8 cellular contexts compared by ENCODE assay signal in genomic region chr18:76823166-76823539, GRCh38. TPM values are rescaled to one million over a fixed set of nuclear protein-coding genes. Genes with fewer than 3 reads are reported as not detected.
DNase-seq lines count a peak whose midpoint lies in the region; ATAC-seq, FAIRE-seq and TF ChIP-seq lines count a peak whose summit lies in the region.

No MANE protein-coding gene starts in this region.

- H3K9me3 ChIP-seq in CD4-positive, alpha-beta T cell (ENCODE audit: control insufficient read depth, low read length) = no peaks in the 10 kb centered on the region
- H3K9me3 ChIP-seq in OCI-LY3 (ENCODE audit: insufficient read depth, low read length) (no peaks in the 10 kb centered on the region), endothelial cell of umbilical vein (replicated peaks; ENCODE audit: control insufficient read depth, insufficient read depth, low read length) (no peaks in the 10 kb centered on the region), neural progenitor cell (ENCODE audit: low read depth) (no peaks in the 10 kb centered on the region)

- no peak overlapping the region for H3K27ac ChIP-seq in CD4-positive, alpha-beta T cell (ENCODE audit: low read depth, low read length)
- peak overlapping the region; percentile 26 for H3K27ac ChIP-seq in OCI-LY3 (ENCODE audit: low read length)
- H3K27ac ChIP-seq in endothelial cell of umbilical vein (ENCODE audit: insufficient read depth, low read depth, low read length) = peak overlapping the region; percentile 57
- peak overlapping the region; percentile 48 for H3K27ac ChIP-seq in neural progenitor cell

- no peaks in the 10 kb centered on the region for H3K27me3 ChIP-seq in CD4-positive, alpha-beta T cell (ENCODE audit: control insufficient read depth, insufficient read depth, low read length)
- H3K27me3 ChIP-seq in OCI-LY3 (ENCODE audit: low read depth, low read length) (no peaks in the 10 kb centered on the region), endothelial cell of umbilical vein (ENCODE audit: control insufficient read depth in 2 of 2, insufficient read depth in 2 of 2, low read length in 2 of 2) (no peaks in the 10 kb centered on the region), neural progenitor cell (no peaks in the 10 kb centered on the region)

- peak; percentile 28 for TF ChIP-seq POLR2A in endothelial cell of umbilical vein (IDR thresholded peaks at IDR 0.05; ENCODE audit: low read depth, low read length)

- H3K9me1 ChIP-seq in endothelial cell of umbilical vein (replicated peaks; ENCODE audit: control insufficient read depth, extremely low read depth, insufficient read depth, low read length) = no peaks in the 10 kb centered on the region

- peaks cover 60% of the 10 kb centered on the region for H3K4me1 Mint-ChIP-seq in CD4-positive, alpha-beta T cell (ENCODE audit: low read depth)
- peaks cover 37% of the 10 kb centered on the region for H3K4me1 Mint-ChIP-seq in neural progenitor cell

- no TSS peak for BruUV-seq in endothelial cell of umbilical vein (replicated peaks; lab: Mats Ljungman, UMichigan)

- DNase-seq in CD4-positive, alpha-beta T cell = no peak
- DNase-seq in endothelial cell of umbilical vein (ENCODE audit: low read depth, low spot score) (no peak), neural progenitor cell (ENCODE audit: low spot score) (no peak), NCI-H1694 (lab: John Stamatoyannopoulos, UW) (no peak), SIG-M5 (lab: John Stamatoyannopoulos, UW) (no peak)

- peaks cover 89% of the 10 kb centered on the region for H3K79me2 ChIP-seq in OCI-LY3 (ENCODE audit: low read length)
- peaks cover 66% of the 10 kb centered on the region for H3K79me2 ChIP-seq in endothelial cell of umbilical vein (ENCODE audit: control insufficient read depth, insufficient read depth, low read length)
- peaks cover 89% of the 10 kb centered on the region for H3K79me2 ChIP-seq in neural progenitor cell (ENCODE audit: low read depth)

- dilution Hi-C loops in endothelial cell of umbilical vein (cut with MboI; ENCODE audit: extremely low pct_ligation_motif_present, low sequenced_read_pairs) = no loop called here

- H2AFZ ChIP-seq in OCI-LY3 (ENCODE audit: low read depth, low read length) (0 out of 2 replicates have a peak overlapping the region, but pooled peaks have one; percentile 31), endothelial cell of umbilical vein (ENCODE audit: low read depth, low read length) (peak overlapping the region; percentile 56), neural progenitor cell (replicated peaks) (no peak overlapping the region)

- POLR2A ChIA-PET in CD4-positive, alpha-beta T cell (lab: Charles Lee) = no interaction called here
- POLR2A ChIA-PET in endothelial cell of umbilical vein (lab: Charles Lee) = no interaction called here

- peak overlapping the region; percentile 89 for H3K27ac Mint-ChIP-seq in CD4-positive, alpha-beta T cell
- peak overlapping the region; percentile 91 for H3K27ac Mint-ChIP-seq in neural progenitor cell

- no peaks in the 10 kb centered on the region for H3K9me3 Mint-ChIP-seq in CD4-positive, alpha-beta T cell
- peaks cover 3% of the 10 kb centered on the region for H3K9me3 Mint-ChIP-seq in neural progenitor cell

- no peak for ATAC-seq in CD4-positive, alpha-beta T cell (ENCODE audit: poor library complexity)
- no peak for ATAC-seq in HG03196 (IDR thresholded peaks at IDR 0.05; ENCODE audit: unreplicated experiment)
- ATAC-seq in GM18519 (IDR thresholded peaks at IDR 0.05; ENCODE audit: low FRiP score, unreplicated experiment) = no peak

- H3F3A ChIP-seq in neural progenitor cell (ENCODE audit: low read depth) = peaks cover 22% of the 10 kb centered on the region

- H3K27me3 Mint-ChIP-seq in CD4-positive, alpha-beta T cell = no peaks in the 10 kb centered on the region
- no peaks in the 10 kb centered on the region for H3K27me3 Mint-ChIP-seq in neural progenitor cell (ENCODE audit: insufficient read depth, low read depth)

- intact Hi-C loops in CD4-positive, alpha-beta T cell (cut with DNase I, micrococcal nuclease) = loop anchor here in 1 of 2 experiments (2.0 to 10.0 kb wide), 4 partner anchors 232 to 1608 kb away; partner anchors contain the start of genes MBP and TSHZ1
- intact Hi-C loops in endothelial cell of umbilical vein (cut with micrococcal nuclease) = loop anchor here (2.0 to 10.0 kb wide), 5 partner anchors 54 to 371 kb away; no protein-coding TSS in a partner anchor

- H3K4me2 ChIP-seq in OCI-LY3 (ENCODE audit: low read length) (peak overlapping the region; percentile 79), endothelial cell of umbilical vein (ENCODE audit: insufficient read depth, low read length) (peak overlapping the region; percentile 76), neural progenitor cell (peak overlapping the region; percentile 77)

- peak overlapping the region; percentile 95 for H3K4me3 Mint-ChIP-seq in CD4-positive, alpha-beta T cell
- peak overlapping the region; percentile 89 for H3K4me3 Mint-ChIP-seq in neural progenitor cell

- H3K36me3 ChIP-seq in OCI-LY3 (replicated peaks; ENCODE audit: low read depth, low read length) = peaks cover 5% of the 10 kb centered on the region
- H3K36me3 ChIP-seq in endothelial cell of umbilical vein (ENCODE audit: control insufficient read depth in 2 of 2, extremely low read depth in 1 of 2, insufficient read depth in 2 of 2, low read length in 2 of 2) = no peaks in the 10 kb centered on the region
- H3K36me3 ChIP-seq in neural progenitor cell = no peaks in the 10 kb centered on the region

- CTCF ChIA-PET in CD4-positive, alpha-beta T cell (lab: Charles Lee) = no interaction called here
- CTCF ChIA-PET in endothelial cell of umbilical vein (lab: Charles Lee) = no interaction called here

- H3K36me3 Mint-ChIP-seq in CD4-positive, alpha-beta T cell (ENCODE audit: low read depth) = peaks cover 16% of the 10 kb centered on the region
- peaks cover 11% of the 10 kb centered on the region for H3K36me3 Mint-ChIP-seq in neural progenitor cell

- TF ChIP-seq CTCF in CD4-positive, alpha-beta T cell (IDR thresholded peaks at IDR 0.05) = no peak
- TF ChIP-seq CTCF in OCI-LY3 (IDR thresholded peaks at IDR 0.05; ENCODE audit: low read depth, low read length) (no peak), endothelial cell of umbilical vein (IDR thresholded peaks at IDR 0.05; ENCODE audit: extremely low read depth in 1 of 2, insufficient read depth in 1 of 2, low read depth in 1 of 2, low read length in 2 of 2) (no peak), neural progenitor cell (IDR thresholded peaks at IDR 0.05) (no peak)

- H3K4me3 ChIP-seq in OCI-LY3 (ENCODE audit: low read length) = peak overlapping the region; percentile 88
- H3K4me3 ChIP-seq in endothelial cell of umbilical vein (replicated peaks in 1 of 3; ENCODE audit: insufficient read depth in 1 of 3, low read depth in 1 of 3, low read length in 3 of 3) = peak overlapping the region; percentile 54 to 98 (median 75)
- H3K4me3 ChIP-seq in neural progenitor cell = peak overlapping the region; percentile 74

- H4K20me1 ChIP-seq in OCI-LY3 (ENCODE audit: insufficient read depth, low read length) (peaks cover 8% of the 10 kb centered on the region; the same call in 1 of the 2 replicates), endothelial cell of umbilical vein (replicated peaks; ENCODE audit: control insufficient read depth, extremely low read depth, insufficient read depth, low read length) (no peaks in the 10 kb centered on the region), neural progenitor cell (ENCODE audit: low read depth) (peaks cover 2% of the 10 kb centered on the region)

- H3K4me1 ChIP-seq in OCI-LY3 (ENCODE audit: low read length) (peaks cover 38% of the 10 kb centered on the region), endothelial cell of umbilical vein (ENCODE audit: control insufficient read depth, extremely low read depth, insufficient read depth, low read length) (peaks cover 30% of the 10 kb centered on the region), neural progenitor cell (peaks cover 18% of the 10 kb centered on the region)

- no peak for FAIRE-seq in endothelial cell of umbilical vein (lab: Jason Lieb, UNC)

- H3K9ac ChIP-seq in OCI-LY3 (ENCODE audit: low read length) (peak overlapping the region; percentile 86), endothelial cell of umbilical vein (replicated peaks; ENCODE audit: extremely low read depth, insufficient read depth, low read length) (peak overlapping the region; percentile 65), neural progenitor cell (no peak overlapping the region)

TF ChIP-seq in endothelial cell of umbilical vein, 7 proteins besides CTCF, POLR2A, EP300 and RAD21:
- TF ChIP-seq JUN (IDR thresholded peaks at IDR 0.05; ENCODE audit: borderline replicate concordance, insufficient read depth, insufficient read length, low read depth) (no peak), MAX (IDR thresholded peaks at IDR 0.05; ENCODE audit: insufficient read depth, insufficient read length) (no peak), MYC (IDR thresholded peaks at IDR 0.05; ENCODE audit: low read depth, low read length) (no peak), EZH2 (IDR thresholded peaks at IDR 0.05; ENCODE audit: borderline replicate concordance, low read depth, low read length, severe bottlenecking) (no peak), POLR2AphosphoS5 (IDR thresholded peaks at IDR 0.05; ENCODE audit: insufficient read depth, low read depth, low read length) (no peak), FOS (IDR thresholded peaks at IDR 0.05; ENCODE audit: borderline replicate concordance, insufficient read depth, low read length) (no peak), GATA2 (IDR thresholded peaks at IDR 0.05; ENCODE audit: insufficient read depth, insufficient read length, low read depth, low read length) (no peak)

RNA-seq across cellular contexts. Expression of gene ZNF236, which starts 0.8 kb away (rescaled TPM):
- 10 to 100 TPM; 25.7 to 27.9 TPM for total RNA-seq in CD4-positive, alpha-beta T cell
- total RNA-seq in endothelial cell of umbilical vein (13.6 and 14.7 TPM in 2 replicates), neural progenitor cell (ENCODE audit: low replicate concordance) (11.5 and 14.3 TPM in 2 replicates)
- 4.5 TPM in 2 replicates for polyA plus RNA-seq in endothelial cell of umbilical vein
- polyA plus RNA-seq in endothelial cell of umbilical vein (2011; cell fraction: cytosol; rRNA removed) = 3.3 and 3.5 TPM in 2 replicates
- 20.6 and 21.0 TPM in 2 replicates for polyA plus RNA-seq in endothelial cell of umbilical vein (2011; cell fraction: nucleus; rRNA removed)
- 3.5 and 4.1 TPM in 2 replicates for polyA plus RNA-seq in endothelial cell of umbilical vein (2012)
- 27.6 and 33.8 TPM in 2 replicates for polyA minus RNA-seq in endothelial cell of umbilical vein
- polyA minus RNA-seq in endothelial cell of umbilical vein (2011; cell fraction: cytosol; rRNA and poly(A)+ RNA removed) = 19.8 TPM
- 75.0 and 107 TPM in 2 replicates for polyA minus RNA-seq in endothelial cell of umbilical vein (2011; cell fraction: nucleus; rRNA and poly(A)+ RNA removed)
